ENCODE assay signal across 10 cellular contexts in the genomic region with DNA sequence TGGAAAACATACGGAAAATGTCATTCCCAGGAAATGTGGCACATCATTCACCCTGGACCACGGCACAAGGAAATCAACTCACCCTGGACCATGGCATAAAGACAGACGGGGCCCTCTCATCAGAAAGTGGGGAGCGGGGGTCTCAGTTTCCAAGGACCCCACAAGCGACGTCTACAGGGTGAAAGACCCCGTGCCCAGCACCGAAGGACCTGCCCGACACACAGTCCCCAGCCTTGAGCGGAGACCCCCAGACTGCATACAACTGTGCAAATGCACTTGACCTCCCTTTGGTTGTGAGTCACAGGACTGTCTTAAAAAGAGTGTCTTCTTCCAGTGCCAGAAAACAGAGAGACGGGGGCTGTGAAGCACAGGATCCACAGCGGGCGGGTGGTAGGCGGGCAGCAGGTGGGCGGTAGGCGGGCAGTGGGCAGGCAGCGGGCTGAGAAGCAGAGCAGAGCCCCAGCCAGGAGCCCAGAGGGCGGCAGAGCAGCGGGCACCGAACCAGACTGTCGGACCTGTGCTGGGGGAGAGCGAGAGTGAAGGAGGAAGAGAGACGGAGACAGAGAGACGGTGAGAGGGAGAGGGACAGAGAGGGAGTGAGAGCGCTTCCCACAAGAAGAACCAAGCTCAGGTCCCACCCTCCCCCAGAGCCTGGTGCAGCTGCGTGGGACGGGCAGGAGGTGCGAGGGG. TPM values are rescaled to one million over a fixed set of nuclear protein-coding genes. Genes with fewer than 3 reads are reported as not detected.
DNase-seq lines count a peak whose midpoint lies in the region; ATAC-seq and TF ChIP-seq lines count a peak whose summit lies in the region.
"Had no signal": no experiment of that assay in that cellular context is flagged by ENCODE, and none has a peak within 500 bp of the region (broad histone marks: within the 10 kb centered on the region; RNA-seq: fewer than 3 reads in every experiment).

No MANE protein-coding gene starts in this region.

- H3K27ac ChIP-seq in tibial nerve = peak overlapping the region in 3 of 4 donors; percentile 55 to 70 (median 68)
- H3K27ac ChIP-seq: HL-60 had no signal

- WGBS in tibial nerve, 2 donors = 81 to 83% methylated on average over 28 of the region's 28 CpGs

- TF ChIP-seq CTCF in brain (conservative IDR thresholded peaks at IDR 0.05) (no peak), mucosa of descending colon (IDR thresholded peaks at IDR 0.05) (no peak), tibial nerve (IDR thresholded peaks at IDR 0.05) (no peak)

- DNase-seq in activated T-cell treated with anti-CD3 and anti-CD28 coated beads, Interleukin-2, amount 50 U/mL, for 1 hour = peak; percentile 18
- no peak for DNase-seq in activated T-cell treated with anti-CD3 and anti-CD28 coated beads, Interleukin-2, amount 50 U/mL, for 48 hours
- peak in 2 of 3 donors; percentile 23 to 33 for DNase-seq in mucosa of descending colon
- peak in 1 of 2 donors; percentile 5 for DNase-seq in tibial nerve (ENCODE audit: low spot score in 2 of 2)
- no peak for DNase-seq in GM03348 (ENCODE audit: low spot score)
- no peak for DNase-seq in GDM1 (lab: John Stamatoyannopoulos, UW)
- DNase-seq: PC-3 had no signal

- no peak for TF ChIP-seq EP300 in tibial nerve (IDR thresholded peaks at IDR 0.05)

- H3K36me3 ChIP-seq in mucosa of descending colon (ENCODE audit: low read depth) (no peaks in the 10 kb centered on the region), tibial nerve (no peaks in the 10 kb centered on the region)

- TF ChIP-seq POLR2A in tibial nerve (IDR thresholded peaks at IDR 0.05) = no peak

- ATAC-seq in mucosa of descending colon = no peak
- no peak for ATAC-seq in HG02588 (IDR thresholded peaks at IDR 0.05; ENCODE audit: unreplicated experiment)
- ATAC-seq: PC-3 had no signal

- H3K27me3 Mint-ChIP-seq in brain = no peaks in the 10 kb centered on the region

- no peak overlapping the region for H3K4me3 ChIP-seq in mucosa of descending colon
- H3K4me3 ChIP-seq in tibial nerve = no peak overlapping the region

- no peaks in the 10 kb centered on the region for H3K27me3 ChIP-seq in tibial nerve

- intact Hi-C loops in mucosa of descending colon (cut with DNase I, micrococcal nuclease) = no loop called here

- no peaks in the 10 kb centered on the region for H3K4me1 ChIP-seq in mucosa of descending colon (ENCODE audit: low read depth)
- peaks cover 0 to 72% (median 37%) of the 10 kb centered on the region in 4 donors for H3K4me1 ChIP-seq in tibial nerve

- H3K4me1 Mint-ChIP-seq in brain = peaks cover 62% of the 10 kb centered on the region

- H3K36me3 Mint-ChIP-seq in brain = peaks cover under 1% of the 10 kb centered on the region

- peak overlapping the region in 3 of 5 experiments; percentile 35 to 98 (median 43) for H3K27ac Mint-ChIP-seq in brain

- H3K9me3 ChIP-seq in mucosa of descending colon (no peaks in the 10 kb centered on the region), tibial nerve (no peaks in the 10 kb centered on the region)

- H3K4me3 Mint-ChIP-seq in brain = no peak overlapping the region

- H3K9me3 Mint-ChIP-seq in brain = no peaks in the 10 kb centered on the region

RNA-seq across cellular contexts. Expression of a gene that starts 30.4 kb away (rescaled TPM):
- polyA plus RNA-seq in brain (ENCODE audit: insufficient read depth, low read depth, low replicate concordance) = 12.4 TPM
- total RNA-seq in mucosa of descending colon (10 to 100 TPM in 1 of 3 donors, 1 to 10 TPM in 2; 7.9 to 19.0 (median 8.4) TPM), tibial nerve (10 to 100 TPM; 36.2 to 63.3 (median 46.3) TPM)

Comparison
In these comparisons a context has a peak if more than half of its experiments do, and no peak if none do; other contexts are left out.
1. DNase-seq: peak in activated T-cell treated with anti-CD3 and anti-CD28 coated beads, Interleukin-2, amount 50 U/mL, for 1 hour (single experiment) and mucosa of descending colon (2 of 3); none in activated T-cell treated with anti-CD3 and anti-CD28 coated beads, Interleukin-2, amount 50 U/mL, for 48 hours (0 of 2), GM03348 (single experiment) and GDM1 (single experiment).